14 cellular contexts compared by ENCODE assay signal in the genomic region with DNA sequence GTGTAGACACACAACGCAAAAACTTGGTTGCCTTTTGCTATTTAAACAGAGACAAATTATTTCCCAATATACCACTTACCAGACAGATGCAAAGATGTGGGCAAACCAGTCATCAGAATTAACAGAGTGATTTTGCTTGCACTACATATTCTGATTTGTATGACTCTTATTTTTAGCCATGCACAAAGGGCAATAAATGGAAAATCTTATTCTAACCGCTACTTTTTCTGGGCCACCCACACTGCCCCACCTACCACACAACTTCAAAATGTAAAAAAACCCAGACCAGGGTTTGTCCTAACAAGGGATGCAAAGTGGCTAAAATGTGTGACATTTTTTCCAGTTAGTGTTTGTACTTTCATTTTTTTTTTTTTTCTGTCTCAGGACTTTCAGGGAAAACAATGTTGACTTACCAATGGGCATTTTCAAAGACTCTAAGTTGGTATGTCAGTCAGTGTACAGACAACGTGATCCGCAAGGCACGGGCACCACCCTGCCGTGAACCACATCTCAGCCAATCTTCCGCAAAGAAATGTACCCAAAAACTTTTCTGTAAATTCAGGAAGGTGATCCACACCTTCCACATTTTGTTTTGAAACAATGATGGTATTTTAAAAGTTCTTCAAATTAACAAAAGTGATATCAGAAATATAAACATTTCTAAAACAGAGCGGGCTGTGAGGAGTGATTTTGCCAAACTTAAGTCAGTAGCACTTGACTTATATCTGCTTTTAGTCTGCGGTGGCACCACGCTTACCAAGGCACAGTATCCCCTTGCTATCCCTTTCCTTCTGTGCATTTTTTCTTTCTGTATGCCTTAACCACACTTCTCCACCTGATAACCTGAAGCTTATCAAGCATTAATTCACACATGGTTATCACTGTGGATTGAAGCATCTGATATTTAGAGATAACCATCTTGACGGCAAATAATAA.
DNase-seq lines count a peak whose midpoint lies in the region; ATAC-seq, FAIRE-seq and TF ChIP-seq lines count a peak whose summit lies in the region.
"Had no signal": no experiment of that assay in that cellular context is flagged by ENCODE, and none has a peak within 500 bp of the region (broad histone marks: within the 10 kb centered on the region; RNA-seq: fewer than 3 reads in every experiment).

No MANE protein-coding gene starts in this region.

- POLR2A ChIA-PET in activated CD4-positive, alpha-beta T cell treated with anti-CD3 and anti-CD28 coated beads, Interleukin-2, amount 10 ng/mL, durations not matched to agents 7 days and 5 days (lab: Charles Lee) = no interaction called here

- no peak for TF ChIP-seq POLR2A in GM12891 (IDR thresholded peaks at IDR 0.05; ENCODE audit: low read depth, low read length)

- H3K4me1 Mint-ChIP-seq in IgD-negative memory B cell = peaks cover 46 to 75% (median 70%) of the 10 kb centered on the region in 3 donors
- peaks cover 80% of the 10 kb centered on the region for H3K4me1 Mint-ChIP-seq in activated CD4-positive, alpha-beta T cell treated with anti-CD3 and anti-CD28 coated beads, Interleukin-2, amount 10 ng/mL, durations not matched to agents 7 days and 5 days

- H3K4me3 Mint-ChIP-seq in IgD-negative memory B cell = peak overlapping the region; percentile 87 to 96 (median 95)
- peak overlapping the region; percentile 86 for H3K4me3 Mint-ChIP-seq in activated CD4-positive, alpha-beta T cell treated with anti-CD3 and anti-CD28 coated beads, Interleukin-2, amount 10 ng/mL, durations not matched to agents 7 days and 5 days

- peak; percentile 35 for DNase-seq in activated CD4-positive, alpha-beta T cell treated with anti-CD3 and anti-CD28 coated beads, Interleukin-2, amount 10 ng/mL, durations not matched to agents 7 days and 5 days
- peak; percentile 14 for DNase-seq in central memory CD4-positive, alpha-beta T cell
- DNase-seq in stimulated activated CD4-positive, alpha-beta T cell treated with anti-CD3 and anti-CD28 coated beads, Interleukin-4, amount 100 ng/mL, for 4 hours = peak; percentile 41 to 71
- no peak for DNase-seq in GM12891 (ENCODE audit: insufficient read length, low spot score)
- DNase-seq in NCI-H2107 treated with DMSO at 0.1 percent for 48 hours (lab: John Stamatoyannopoulos, UW; ENCODE audit: unreplicated experiment) = no peak
- DNase-seq in RCC 7860 (ENCODE audit: low spot score) = no peak
- DNase-seq: adrenal gland, cortex of kidney, mucosa of descending colon, NCI-H2171 treated with DMSO at 0.1 percent for 48 hours, PC-9, T1000 had no signal

- H3K27ac Mint-ChIP-seq in IgD-negative memory B cell = peak overlapping the region; percentile 92 to 95 (median 92)
- peak overlapping the region; percentile 96 for H3K27ac Mint-ChIP-seq in activated CD4-positive, alpha-beta T cell treated with anti-CD3 and anti-CD28 coated beads, Interleukin-2, amount 10 ng/mL, durations not matched to agents 7 days and 5 days

- H3K27me3 Mint-ChIP-seq in IgD-negative memory B cell = no peaks in the 10 kb centered on the region
- no peaks in the 10 kb centered on the region for H3K27me3 Mint-ChIP-seq in activated CD4-positive, alpha-beta T cell treated with anti-CD3 and anti-CD28 coated beads, Interleukin-2, amount 10 ng/mL, durations not matched to agents 7 days and 5 days

- FAIRE-seq in GM12891 (lab: Jason Lieb, UNC) (no peak), RCC 7860 (lab: Jason Lieb, UNC) (no peak)

- H3K9me3 Mint-ChIP-seq in IgD-negative memory B cell = no peaks in the 10 kb centered on the region
- no peaks in the 10 kb centered on the region for H3K9me3 Mint-ChIP-seq in activated CD4-positive, alpha-beta T cell treated with anti-CD3 and anti-CD28 coated beads, Interleukin-2, amount 10 ng/mL, durations not matched to agents 7 days and 5 days

- ATAC-seq in HG02852 (IDR thresholded peaks at IDR 0.05; ENCODE audit: unreplicated experiment) = no peak

- peaks cover 1% of the 10 kb centered on the region for H3K36me3 Mint-ChIP-seq in IgD-negative memory B cell
- peaks cover 49% of the 10 kb centered on the region for H3K36me3 Mint-ChIP-seq in activated CD4-positive, alpha-beta T cell treated with anti-CD3 and anti-CD28 coated beads, Interleukin-2, amount 10 ng/mL, durations not matched to agents 7 days and 5 days (ENCODE audit: low read depth)

- CTCF ChIA-PET in activated CD4-positive, alpha-beta T cell treated with anti-CD3 and anti-CD28 coated beads, Interleukin-2, amount 10 ng/mL, durations not matched to agents 7 days and 5 days (lab: Charles Lee) = interaction anchor here (1.0 to 1.2 kb wide), 3 partner anchors 11 to 399 kb away, joined by 3 read pairs; no protein-coding TSS in a partner anchor

TF ChIP-seq in GM12891, 5 proteins besides CTCF, POLR2A, EP300 and RAD21:
- TF ChIP-seq POLR2AphosphoS5 (IDR thresholded peaks at IDR 0.05; ENCODE audit: low read depth, low read length) (no peak), TAF1 (IDR thresholded peaks at IDR 0.05; ENCODE audit: low read depth, low read length) (no peak), PAX5 (IDR thresholded peaks at IDR 0.05; ENCODE audit: insufficient read depth, low read length, severe bottlenecking) (no peak), POU2F2 (IDR thresholded peaks at IDR 0.05; ENCODE audit: low read depth, low read length) (no peak), SPI1 (IDR thresholded peaks at IDR 0.05; ENCODE audit: low read depth, low read length) (no peak)

Comparison
In these comparisons a context has a peak if more than half of its experiments do, and no peak if none do; other contexts are left out.
1. DNase-seq: peak in activated CD4-positive, alpha-beta T cell treated with anti-CD3 and anti-CD28 coated beads, Interleukin-2, amount 10 ng/mL, durations not matched to agents 7 days and 5 days (single experiment), central memory CD4-positive, alpha-beta T cell (single experiment) and stimulated activated CD4-positive, alpha-beta T cell treated with anti-CD3 and anti-CD28 coated beads, Interleukin-4, amount 100 ng/mL, for 4 hours (2 of 2); none in GM12891 (single experiment), NCI-H2107 treated with DMSO at 0.1 percent for 48 hours (single experiment) and RCC 7860 (single experiment).